Comparison of ENCODE assay signal across 24 cellular contexts in genomic region chr16:87841608-87842208, GRCh38. TPM values are rescaled to one million over a fixed set of nuclear protein-coding genes. Genes with fewer than 3 reads are reported as not detected.
DNase-seq lines count a peak whose midpoint lies in the region; ATAC-seq and TF ChIP-seq lines count a peak whose summit lies in the region.
"Had no signal": no experiment of that assay in that cellular context is flagged by ENCODE, and none has a peak within 500 bp of the region (broad histone marks: within the 10 kb centered on the region; RNA-seq: fewer than 3 reads in every experiment).

No MANE protein-coding gene starts in this region.

- no peaks in the 10 kb centered on the region for H3K36me3 Mint-ChIP-seq in activated naive CD8-positive, alpha-beta T cell
- H3K36me3 Mint-ChIP-seq in activated naive CD8-positive, alpha-beta T cell treated with anti-CD3 and anti-CD28 coated beads for 36 hours: peaks cover 19% of the 10 kb centered on the region

- H3K9ac ChIP-seq in Karpas-422 (ENCODE audit: low read length): no peak overlapping the region
- H3K9ac ChIP-seq: SK-N-SH had no signal

- H3K9me3 ChIP-seq in Karpas-422 (ENCODE audit: low read length) (no peaks in the 10 kb centered on the region), stomach (no peaks in the 10 kb centered on the region)
- H3K9me3 ChIP-seq: colonic mucosa, pancreas, SK-N-SH, vagina had no signal

- peaks cover 61% of the 10 kb centered on the region for H3K36me3 ChIP-seq in Karpas-422 (ENCODE audit: insufficient read depth, low read length)
- H3K36me3 ChIP-seq in stomach: peaks cover 32 to 78% (median 40%) of the 10 kb centered on the region in 4 donors
- H3K36me3 ChIP-seq: colonic mucosa, pancreas, vagina had no signal

- no peaks in the 10 kb centered on the region for H3K9me2 ChIP-seq in Karpas-422 (replicated peaks; ENCODE audit: insufficient read depth, low read length)
- H3K9me2 ChIP-seq: SK-N-SH had no signal

- H3K27ac Mint-ChIP-seq in activated naive CD8-positive, alpha-beta T cell: peak overlapping the region; percentile 34
- no peak overlapping the region for H3K27ac Mint-ChIP-seq in activated naive CD8-positive, alpha-beta T cell treated with anti-CD3 and anti-CD28 coated beads for 36 hours
- H3K27ac Mint-ChIP-seq: nephron had no signal

- no peak for TF ChIP-seq POLR2A in stomach (IDR thresholded peaks at IDR 0.05)

- no peaks in the 10 kb centered on the region for H3K27me3 Mint-ChIP-seq in activated naive CD8-positive, alpha-beta T cell
- H3K27me3 Mint-ChIP-seq in activated naive CD8-positive, alpha-beta T cell treated with anti-CD3 and anti-CD28 coated beads for 36 hours: no peaks in the 10 kb centered on the region
- H3K27me3 Mint-ChIP-seq: CD4-positive, CD25-positive, alpha-beta regulatory T cell had no signal

- H3K27me3 ChIP-seq in Karpas-422 (ENCODE audit: low read length): no peaks in the 10 kb centered on the region
- H3K27me3 ChIP-seq in stomach: no peaks in the 10 kb centered on the region
- H3K27me3 ChIP-seq: colonic mucosa, pancreas, vagina had no signal

- H3K4me2 ChIP-seq in Karpas-422 (ENCODE audit: low read depth, low read length, poor library complexity, severe bottlenecking): no peak overlapping the region
- H3K4me2 ChIP-seq: SK-N-SH had no signal

- no peak overlapping the region for H3K4me3 ChIP-seq in Karpas-422 (ENCODE audit: low read length)
- no peak overlapping the region for H3K4me3 ChIP-seq in stomach
- H3K4me3 ChIP-seq: colonic mucosa, pancreas, vagina had no signal

- H3K27ac ChIP-seq in Karpas-422 (ENCODE audit: low read length) (0 out of 2 replicates have a peak overlapping the region, but pooled peaks have one; percentile 8), epithelial cell of prostate (peak overlapping the region; percentile 56), stomach (peak overlapping the region in 4 of 5 donors; percentile 26 to 89 (median 40))
- H3K27ac ChIP-seq: colonic mucosa, pancreas, vagina had no signal

- WGBS in stomach, 5 donors: 70 to 91% (median 76%) methylated on average over 15 to 17 of the region's 17 CpGs

- no peak for TF ChIP-seq EP300 in stomach (IDR thresholded peaks at IDR 0.05)

- no peak for TF ChIP-seq CTCF in stomach (IDR thresholded peaks at IDR 0.05)

- H3K9me3 Mint-ChIP-seq in activated naive CD8-positive, alpha-beta T cell (ENCODE audit: low read depth): no peaks in the 10 kb centered on the region
- H3K9me3 Mint-ChIP-seq in activated naive CD8-positive, alpha-beta T cell treated with anti-CD3 and anti-CD28 coated beads for 36 hours: no peaks in the 10 kb centered on the region
- H3K9me3 Mint-ChIP-seq: CD4-positive, CD25-positive, alpha-beta regulatory T cell; nephron had no signal

- H3K4me1 ChIP-seq in Karpas-422 (ENCODE audit: low read length) (peaks cover 99% of the 10 kb centered on the region), stomach (peaks cover 22 to 82% (median 65%) of the 10 kb centered on the region in 4 donors)
- H3K4me1 ChIP-seq: colonic mucosa, pancreas had no signal

- intact Hi-C loops in stomach (cut with DNase I; ENCODE audit: low total_unique reads): no loop called here

- peaks cover 82% of the 10 kb centered on the region for H4K20me1 ChIP-seq in Karpas-422 (ENCODE audit: insufficient read depth, low read depth, low read length)

- DNase-seq in activated naive CD8-positive, alpha-beta T cell treated with anti-CD3 and anti-CD28 coated beads for 36 hours: no peak
- no peak for DNase-seq in Karpas-422
- no peak for DNase-seq in epithelial cell of prostate (ENCODE audit: low read depth, low spot score)
- peak; percentile 65 for DNase-seq in stomach
- DNase-seq in central memory CD4-positive, alpha-beta T cell: no peak
- DNase-seq: activated CD4-positive, alpha-beta T cell treated with anti-CD3 and anti-CD28 coated beads, Interleukin-2, amount 50 U/mL, for 1 hour; activated CD8-positive, alpha-beta memory T cell treated with anti-CD3 and anti-CD28 coated beads, Interleukin-2, amount 50 U/mL, for 48 hours; colonic mucosa; DMS153; islet precursor cell; NCI-H1092; NCI-H187; NCI-H526 treated with DMSO at 0.1 percent for 48 hours; right cardiac atrium; SK-N-SH; stimulated activated CD4-positive, alpha-beta T cell treated with anti-CD3 and anti-CD28 coated beads, Interleukin-12 subunit alpha, Interleukin-12 subunit beta, amount 100 ng/mL, for 4 hours; stimulated activated CD4-positive, alpha-beta T cell treated with anti-CD3 and anti-CD28 coated beads, Interleukin-4, amount 100 ng/mL, for 24 hours had no signal

- H3K4me1 Mint-ChIP-seq in activated naive CD8-positive, alpha-beta T cell (ENCODE audit: low read depth): peaks cover 9% of the 10 kb centered on the region
- H3K4me1 Mint-ChIP-seq in activated naive CD8-positive, alpha-beta T cell treated with anti-CD3 and anti-CD28 coated beads for 36 hours: peaks cover 12% of the 10 kb centered on the region

- H3K4me3 Mint-ChIP-seq in activated naive CD8-positive, alpha-beta T cell: no peak overlapping the region
- H3K4me3 Mint-ChIP-seq in activated naive CD8-positive, alpha-beta T cell treated with anti-CD3 and anti-CD28 coated beads for 36 hours: no peak overlapping the region
- H3K4me3 Mint-ChIP-seq: nephron had no signal

- no peak overlapping the region for H2AFZ ChIP-seq in Karpas-422 (ENCODE audit: low read length)

- ATAC-seq in GM19395 (IDR thresholded peaks at IDR 0.05; ENCODE audit: unreplicated experiment) (no peak), GM18858 (IDR thresholded peaks at IDR 0.05; ENCODE audit: unreplicated experiment) (no peak)
- ATAC-seq: pancreas, right cardiac atrium had no signal

- peaks cover 51% of the 10 kb centered on the region for H3K79me2 ChIP-seq in Karpas-422 (ENCODE audit: low read length)

RNA-seq across cellular contexts. Expression of gene SLC7A5, which starts 27.6 kb away (rescaled TPM):
- 100 to 1,000 TPM; 298 to 301 TPM for total RNA-seq in activated naive CD8-positive, alpha-beta T cell treated with anti-CD3 and anti-CD28 coated beads for 36 hours
- 163 and 177 TPM in 2 replicates for total RNA-seq in Karpas-422 (2014; rRNA removed; shearing (Covaris generic); ENCODE audit: low replicate concordance)
- total RNA-seq in stomach: 10 to 100 TPM in 3 of 5 donors, 1 to 10 TPM in 2; 1.4 to 24.1 (median 11.0) TPM
- polyA plus RNA-seq in stomach: 10 to 100 TPM in 1 of 3 donors, 1 to 10 TPM in 2; 3.5 to 74.8 (median 9.0) TPM
